22 cellular contexts compared by ENCODE assay signal in the genomic region with DNA sequence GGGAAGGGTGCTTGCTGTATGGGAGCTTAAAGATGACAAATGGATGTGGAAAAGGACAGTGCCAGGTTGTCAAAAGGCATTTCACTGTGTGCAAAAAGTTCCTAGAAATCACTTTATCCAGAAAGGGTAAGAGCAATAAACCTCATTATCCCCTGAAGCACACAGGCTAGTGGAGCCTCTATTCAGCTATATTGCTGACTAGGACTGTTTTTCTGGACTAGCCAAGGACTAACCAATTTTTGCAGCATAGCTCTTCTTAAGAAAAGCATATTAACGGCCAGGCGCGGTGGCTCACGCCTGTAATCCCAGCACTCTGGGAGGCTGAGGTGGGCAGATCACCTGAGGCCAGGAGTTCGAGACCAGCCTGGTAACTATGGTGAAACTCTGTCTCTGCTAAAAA.
DNase-seq lines count a peak whose midpoint lies in the region; ATAC-seq, FAIRE-seq and TF ChIP-seq lines count a peak whose summit lies in the region.
"Had no signal": no experiment of that assay in that cellular context is flagged by ENCODE, and none has a peak within 500 bp of the region (broad histone marks: within the 10 kb centered on the region; RNA-seq: fewer than 3 reads in every experiment).

No MANE protein-coding gene starts in this region.

- H3K9me2 ChIP-seq in GM23338 (ENCODE audit: insufficient read depth), result no peaks in the 10 kb centered on the region

- H3K4me2 ChIP-seq in HepG2 (ENCODE audit: low read depth, low read length) (no peak overlapping the region), IMR-90 (ENCODE audit: low read depth, low read length) (no peak overlapping the region), K562 (ENCODE audit: insufficient read depth, low read length) (no peak overlapping the region), GM23338 (no peak overlapping the region)
- H3K4me2 ChIP-seq: BLaER1 treated with 17β-estradiol and CSF1 and Interleukin-3, amounts not matched to agents 10 nM and 100 nM had no signal

- no peak for TF ChIP-seq EP300 in HepG2 (IDR thresholded peaks at IDR 0.05; ENCODE audit: low read depth in 2 of 2, low read length in 2 of 2)
- no peak for TF ChIP-seq EP300 in HepG2 (CRISPR knock-in tag; IDR thresholded peaks at IDR 0.05; ENCODE audit: borderline replicate concordance)
- TF ChIP-seq EP300 in K562 (IDR thresholded peaks at IDR 0.05; ENCODE audit: low read length), result no peak

- 91% methylated on average over 5 of the region's 5 CpGs for WGBS in HepG2 (ENCODE audit: low lambda C conversion rate)
- WGBS in right lobe of liver (ENCODE audit: insufficient coverage, low coverage, low lambda C conversion rate, missing lambda C conversion rate), result 95% methylated on average over 5 of the region's 5 CpGs
- 82% methylated on average over 2 of the region's 5 CpGs; no CpG with 5 or more reads in 1 of the 2 experiments for WGBS in IMR-90 (ENCODE audit: extremely low coverage in 2 of 2, insufficient read length in 1 of 2), 2 experiments
- 84% methylated on average over 5 of the region's 5 CpGs for WGBS in K562 (ENCODE audit: insufficient coverage, low coverage, missing lambda C conversion rate)

- H3K36me3 Mint-ChIP-seq in GM23338 (ENCODE audit: low read depth), result peaks cover 16% of the 10 kb centered on the region

- CTCF ChIA-PET in HepG2 (lab: Yijun Ruan, JAX; ENCODE audit: low intra/inter-chr PET ratio, low total read pairs), result no interaction called here
- CTCF ChIA-PET in IMR-90 (lab: Yijun Ruan, JAX), result interaction anchor here (0.7 kb wide), 1 partner anchor 67 kb away, joined by 3 read pairs; no protein-coding TSS in a partner anchor
- CTCF ChIA-PET in K562 (lab: Yijun Ruan, JAX; ENCODE audit: low intra/inter-chr PET ratio), result no interaction called here

- H3K27ac ChIP-seq in HepG2 (ENCODE audit: extremely low read length, insufficient read depth, low read length) (no peak overlapping the region), right lobe of liver (no peak overlapping the region), IMR-90 (ENCODE audit: insufficient read depth, low read length) (no peak overlapping the region), K562 (ENCODE audit: extremely low read depth, low read depth, low read length) (no peak overlapping the region), GM23338 (ENCODE audit: low read depth) (no peak overlapping the region)
- H3K27ac ChIP-seq: BLaER1 treated with 17β-estradiol and CSF1 and Interleukin-3, amounts not matched to agents 10 nM and 100 nM; C4-2B had no signal

- no peak overlapping the region for H2AK5ac ChIP-seq in IMR-90 (ENCODE audit: low read depth, low read length)

- no peak overlapping the region for H2BK120ac ChIP-seq in IMR-90 (ENCODE audit: low read depth, low read length)

- no peaks in the 10 kb centered on the region for H3K9me3 ChIP-seq in HepG2 (ENCODE audit: low read length)
- H3K9me3 ChIP-seq in right lobe of liver, result no peaks in the 10 kb centered on the region
- H3K9me3 ChIP-seq in IMR-90 (ENCODE audit: control insufficient read depth, insufficient read depth, low read length), result no peaks in the 10 kb centered on the region
- H3K9me3 ChIP-seq in K562 (replicated peaks; ENCODE audit: control insufficient read depth, insufficient read depth, low read depth, low read length), result no peaks in the 10 kb centered on the region
- H3K9me3 ChIP-seq: BLaER1 treated with 17β-estradiol and CSF1 and Interleukin-3, amounts not matched to agents 10 nM and 100 nM; Caco-2 had no signal

- no peak overlapping the region for H3K4me3 Mint-ChIP-seq in GM23338
- H3K4me3 Mint-ChIP-seq: B cell; CD4-positive, alpha-beta T cell; CD8-positive, alpha-beta T cell had no signal

- H2BK20ac ChIP-seq in IMR-90 (ENCODE audit: low read depth, low read length), result no peak overlapping the region

- H3K36me3 ChIP-seq in HepG2 (replicated peaks in 1 of 2; ENCODE audit: control insufficient read depth in 1 of 2, insufficient read depth in 2 of 2, low read length in 2 of 2), result peaks cover 9 to 50% of the 10 kb centered on the region in 2 experiments; a peak in 4 of 5 replicates
- H3K36me3 ChIP-seq in right lobe of liver, result peaks cover 0 to 52% (median 17%) of the 10 kb centered on the region in 4 donors
- peaks cover 38% of the 10 kb centered on the region for H3K36me3 ChIP-seq in IMR-90 (ENCODE audit: control insufficient read depth, insufficient read depth, low read length)
- H3K36me3 ChIP-seq in K562 (ENCODE audit: control insufficient read depth, insufficient read depth, low read length), result peaks cover 64% of the 10 kb centered on the region
- H3K36me3 ChIP-seq in GM23338 (ENCODE audit: insufficient read depth), result peaks cover 15% of the 10 kb centered on the region

- no peak overlapping the region for H3K23ac ChIP-seq in IMR-90 (ENCODE audit: low read depth, low read length)

- no peak for DNase-seq in HepG2 (ENCODE audit: low spot score)
- DNase-seq in right lobe of liver, result no peak
- no peak for DNase-seq in IMR-90
- no peak for DNase-seq in K562 (ENCODE audit: extremely low read depth in 1 of 4, low spot score in 3 of 4)
- no peak for DNase-seq in NCI-H446 treated with DMSO at 0.1 percent for 48 hours (lab: John Stamatoyannopoulos, UW)
- DNase-seq in GM23338 (ENCODE audit: low spot score), result no peak
- DNase-seq: 8988T; AML-193; Caco-2; Calu3; CD4-positive, alpha-beta T cell; CD8-positive, alpha-beta T cell; DMS79 treated with DMSO at 0.1 percent for 48 hours; GF-D8 had no signal

- no peak for TF ChIP-seq POLR2A in HepG2 (IDR thresholded peaks at IDR 0.05; ENCODE audit: insufficient read depth in 1 of 2, low read depth in 2 of 2, low read length in 2 of 2)
- TF ChIP-seq POLR2A in right lobe of liver (IDR thresholded peaks at IDR 0.05), result no peak
- no peak for TF ChIP-seq POLR2A in IMR-90 (IDR thresholded peaks at IDR 0.05; ENCODE audit: low read depth, low read length)
- TF ChIP-seq POLR2A in K562 (conservative IDR thresholded peaks at IDR 0.05), result no peak

- TF ChIP-seq CTCF in HepG2 (CRISPR knock-in tag; IDR thresholded peaks at IDR 0.05), result no peak
- TF ChIP-seq CTCF in right lobe of liver (IDR thresholded peaks at IDR 0.05), result no peak
- TF ChIP-seq CTCF in IMR-90 (conservative IDR thresholded peaks at IDR 0.05; ENCODE audit: low read depth, low read length), result no peak
- no peak for TF ChIP-seq CTCF in K562 (IDR thresholded peaks at IDR 0.05 in 2 of 3, conservative IDR thresholded peaks at IDR 0.05 in 1 of 3; ENCODE audit: insufficient read depth in 2 of 3, low read depth in 1 of 3, low read length in 3 of 3)
- TF ChIP-seq CTCF in GM23338 (conservative IDR thresholded peaks at IDR 0.05; ENCODE audit: low read depth in 2 of 2), result no peak

- H3K18ac ChIP-seq in IMR-90 (ENCODE audit: low read depth, low read length), result no peak overlapping the region

- H3K4me3 ChIP-seq in HepG2 (replicated peaks in 1 of 3; ENCODE audit: insufficient read depth in 1 of 3, low read depth in 2 of 3, low read length in 3 of 3) (no peak overlapping the region), right lobe of liver (no peak overlapping the region), IMR-90 (ENCODE audit: insufficient read depth, low read depth, low read length) (no peak overlapping the region), K562 (no peak overlapping the region), GM23338 (no peak overlapping the region)
- H3K4me3 ChIP-seq: BLaER1 treated with 17β-estradiol and CSF1 and Interleukin-3, amounts not matched to agents 10 nM and 100 nM had no signal

- H2BK15ac ChIP-seq in IMR-90 (ENCODE audit: low read depth, low read length), result no peak overlapping the region

- H4K5ac ChIP-seq in IMR-90 (ENCODE audit: low read depth, low read length), result no peak overlapping the region

- no peaks in the 10 kb centered on the region for H4K20me1 ChIP-seq in HepG2 (ENCODE audit: insufficient read depth, low read length)
- H4K20me1 ChIP-seq in IMR-90 (ENCODE audit: insufficient read depth, low read length), result no peaks in the 10 kb centered on the region; the same call in 1 of the 2 replicates
- no peaks in the 10 kb centered on the region for H4K20me1 ChIP-seq in K562 (replicated peaks; ENCODE audit: control insufficient read depth, insufficient read depth, low read length)
- H4K20me1 ChIP-seq in GM23338 (replicated peaks; ENCODE audit: insufficient read depth), result no peaks in the 10 kb centered on the region

- dilution Hi-C loops in IMR-90 (cut with HindIII; ENCODE audit: low sequenced_read_pairs, unreplicated experiment), result no loop called here

- H3K4me1 Mint-ChIP-seq in GM23338, result no peaks in the 10 kb centered on the region

- POLR2A ChIA-PET in HepG2 (lab: Yijun Ruan, JAX), result no interaction called here
- POLR2A ChIA-PET in IMR-90 (lab: Charles Lee; ENCODE audit: unreplicated experiment), result no interaction called here
- POLR2A ChIA-PET in K562 (lab: Yijun Ruan, JAX), result interaction anchor here (0.6 kb wide), 1 partner anchor 242 kb away, joined by 3 read pairs; no protein-coding TSS in a partner anchor

- H3K27me3 ChIP-seq in HepG2 (ENCODE audit: control insufficient read depth in 1 of 2, insufficient read depth in 2 of 2, low read length in 2 of 2) (no peaks in the 10 kb centered on the region), right lobe of liver (no peaks in the 10 kb centered on the region), IMR-90 (ENCODE audit: control insufficient read depth, insufficient read depth, low read length) (no peaks in the 10 kb centered on the region), K562 (ENCODE audit: control insufficient read depth in 2 of 2, insufficient read depth in 2 of 2, low read length in 2 of 2) (no peaks in the 10 kb centered on the region), GM23338 (ENCODE audit: insufficient read depth) (no peaks in the 10 kb centered on the region)
- H3K27me3 ChIP-seq: BLaER1 treated with 17β-estradiol and CSF1 and Interleukin-3, amounts not matched to agents 10 nM and 100 nM had no signal

- BruUV-seq in HepG2 (replicated peaks; lab: Mats Ljungman, UMichigan) (no TSS peak), IMR-90 (replicated peaks; lab: Mats Ljungman, UMichigan) (no TSS peak), K562 (replicated peaks; lab: Mats Ljungman, UMichigan) (no TSS peak)

- no peak for TF ChIP-seq RAD21 in HepG2 (CRISPR knock-in tag; IDR thresholded peaks at IDR 0.05)
- TF ChIP-seq RAD21 in IMR-90 (IDR thresholded peaks at IDR 0.05; ENCODE audit: low read length), result no peak
- no peak for TF ChIP-seq RAD21 in K562 (CRISPR knock-in tag; conservative IDR thresholded peaks at IDR 0.05 in 1 of 2, IDR thresholded peaks at IDR 0.05 in 1 of 2)

- intact Hi-C loops in HepG2 (cut with micrococcal nuclease; ENCODE audit: unreplicated experiment) (no loop called here), right lobe of liver (cut with DNase I) (no loop called here), IMR-90 (cut with micrococcal nuclease) (no loop called here), K562 (cut with micrococcal nuclease) (no loop called here)

- in situ Hi-C loops in HepG2 (cut with HindIII; ENCODE audit: extremely low pct_ligation_motif_present, low pct_unique_long_range_greater_than_20kb) (no loop called here), IMR-90 (cut with MboI; ENCODE audit: low sequenced_read_pairs) (no loop called here), K562 (cut with MboI) (no loop called here)

- no peak overlapping the region for H4K8ac ChIP-seq in IMR-90 (ENCODE audit: low read depth in 2 of 2, low read length in 2 of 2)

- peaks cover 3% of the 10 kb centered on the region for H3K27me3 Mint-ChIP-seq in GM23338 (ENCODE audit: insufficient read depth, low read depth, poor library complexity)
- H3K27me3 Mint-ChIP-seq: B cell; CD4-positive, alpha-beta T cell had no signal

- H3K4me1 ChIP-seq in HepG2 (ENCODE audit: insufficient read depth, low read length) (no peaks in the 10 kb centered on the region), right lobe of liver (peaks cover 0 to 6% (median 2%) of the 10 kb centered on the region in 4 donors), IMR-90 (ENCODE audit: control insufficient read depth, insufficient read depth, low read length) (peaks cover 13% of the 10 kb centered on the region), K562 (replicated peaks in 1 of 2; ENCODE audit: control insufficient read depth in 2 of 2, insufficient read depth in 2 of 2, low read length in 2 of 2) (peaks cover 0 to 3% of the 10 kb centered on the region in 2 experiments; a peak in 2 of 5 replicates), GM23338 (ENCODE audit: insufficient read depth) (no peaks in the 10 kb centered on the region)
- H3K4me1 ChIP-seq: Caco-2 had no signal

- H3K27ac Mint-ChIP-seq in GM23338, result no peak overlapping the region
- H3K27ac Mint-ChIP-seq: B cell; CD4-positive, alpha-beta T cell; CD8-positive, alpha-beta T cell had no signal

- no peak overlapping the region for H3K56ac ChIP-seq in IMR-90 (ENCODE audit: extremely low read depth, insufficient read depth, low read length)

- H2AFZ ChIP-seq in HepG2 (ENCODE audit: low read length) (no peak overlapping the region), IMR-90 (replicated peaks; ENCODE audit: low read length, poor library complexity) (no peak overlapping the region), K562 (ENCODE audit: low read depth, low read length) (no peak overlapping the region), GM23338 (no peak overlapping the region)

- H3K14ac ChIP-seq in IMR-90 (replicated peaks; ENCODE audit: low read depth, low read length), result no peak overlapping the region

- no peak overlapping the region for H3K4ac ChIP-seq in IMR-90 (ENCODE audit: low read depth, low read length)

- no peaks in the 10 kb centered on the region for H3F3A ChIP-seq in GM23338 (replicated peaks; ENCODE audit: low read depth)

- no peaks in the 10 kb centered on the region for H3K9me3 Mint-ChIP-seq in GM23338
- H3K9me3 Mint-ChIP-seq: CD4-positive, alpha-beta T cell; CD8-positive, alpha-beta T cell had no signal

- ATAC-seq in HepG2 (no peak), right lobe of liver (no peak), IMR-90 (ENCODE audit: low read depth) (no peak), K562 (no peak), GM19467 (IDR thresholded peaks at IDR 0.05; ENCODE audit: unreplicated experiment) (no peak), GM23338 (no peak)
- ATAC-seq: CD8-positive, alpha-beta T cell had no signal

- peaks cover 15% of the 10 kb centered on the region for H3K9me1 ChIP-seq in IMR-90 (ENCODE audit: insufficient read depth, low read length)
- H3K9me1 ChIP-seq in K562 (ENCODE audit: control insufficient read depth, insufficient read depth, low read length), result no peaks in the 10 kb centered on the region

- H3K9ac ChIP-seq in HepG2 (ENCODE audit: insufficient read depth, low read depth, low read length) (no peak overlapping the region), IMR-90 (ENCODE audit: low read depth, low read length) (no peak overlapping the region), K562 (ENCODE audit: insufficient read depth in 1 of 2, low read depth in 2 of 2, low read length in 2 of 2) (no peak overlapping the region)
- H3K9ac ChIP-seq: BLaER1 treated with 17β-estradiol and CSF1 and Interleukin-3, amounts not matched to agents 10 nM and 100 nM had no signal

- no peak overlapping the region for H4K91ac ChIP-seq in IMR-90 (ENCODE audit: insufficient read depth, low read depth, low read length)

- H3K79me2 ChIP-seq in HepG2 (ENCODE audit: insufficient read depth, low read length), result no peaks in the 10 kb centered on the region
- no peaks in the 10 kb centered on the region for H3K79me2 ChIP-seq in K562 (ENCODE audit: control insufficient read depth, insufficient read depth, low read length)
- no peaks in the 10 kb centered on the region for H3K79me2 ChIP-seq in GM23338 (replicated peaks; ENCODE audit: insufficient read depth)

- FAIRE-seq in HepG2 (lab: Jason Lieb, UNC) (no peak), K562 (lab: Jason Lieb, UNC) (no peak)
- FAIRE-seq: A204.1, D721Med, GM12891, GM19239 had no signal

- peaks cover 23 to 35% of the 10 kb centered on the region in 2 experiments for H3K79me1 ChIP-seq in IMR-90 (ENCODE audit: low read depth in 1 of 2, low read length in 2 of 2)

- H2BK5ac ChIP-seq in IMR-90 (ENCODE audit: low read depth, low read length, poor library complexity, severe bottlenecking), result no peak overlapping the region

- H2AK9ac ChIP-seq in IMR-90 (replicated peaks; ENCODE audit: low read depth, low read length, poor library complexity), result no peak overlapping the region

Comparison
In these comparisons a context has a peak if more than half of its experiments do, and no peak if none do; other contexts are left out.
1. Of the 241 proteins assayed by ChIP-seq in both HepG2 and K562: peak only in HepG2: none; only in K562: MAFG; in both: MAFF and MAFK; in neither: 238.